ENCODE assay signal across 8 cellular contexts in the genomic region with DNA sequence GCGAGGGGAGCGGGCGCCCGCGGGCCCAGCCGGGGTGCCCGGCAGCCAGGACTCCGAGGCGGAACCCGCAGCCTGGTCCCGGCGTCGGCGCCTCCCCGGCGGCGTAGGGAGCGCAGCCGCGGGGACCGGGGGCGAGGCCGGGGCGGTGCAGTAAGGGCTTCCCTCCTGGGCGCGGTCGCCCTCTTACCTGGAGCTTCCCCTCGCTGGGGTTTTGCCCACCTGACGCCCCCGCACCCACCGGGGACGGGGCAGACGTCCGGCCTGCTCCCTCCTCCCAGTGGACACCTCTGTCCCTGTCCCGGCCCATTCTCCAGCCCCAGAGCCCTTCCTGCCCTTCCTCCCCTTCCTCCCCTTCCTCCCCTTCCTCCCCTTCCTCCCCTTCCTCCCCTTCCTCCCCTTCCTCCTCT. TPM values are rescaled to one million over a fixed set of nuclear protein-coding genes. Genes with fewer than 3 reads are reported as not detected.
DNase-seq lines count a peak whose midpoint lies in the region; ATAC-seq and TF ChIP-seq lines count a peak whose summit lies in the region.

No MANE protein-coding gene starts in this region.

- TF ChIP-seq CTCF in GM12864 (IDR thresholded peaks at IDR 0.05; ENCODE audit: low read depth, low read length, missing control alignments) (no peak), right atrium auricular region (IDR thresholded peaks at IDR 0.05) (no peak), smooth muscle cell (IDR thresholded peaks at IDR 0.05; ENCODE audit: borderline replicate concordance, insufficient read depth, poor library complexity, severe bottlenecking) (no peak)

- H3K9ac ChIP-seq in smooth muscle cell (ENCODE audit: low read depth), result peak overlapping the region; percentile 48

- DNase-seq in GM12864 (ENCODE audit: low read depth) (peak; percentile 13), right atrium auricular region (ENCODE audit: low spot score) (peak; percentile 60), smooth muscle cell (lab: John Stamatoyannopoulos, UW; ENCODE audit: unreplicated experiment) (peak; percentile 47), NCI-H146 (lab: John Stamatoyannopoulos, UW) (no peak), G401 (ENCODE audit: low spot score) (no peak)
- peak; percentile 83 for DNase-seq in activated effector memory CD4-positive, alpha-beta T cell treated with anti-CD3 and anti-CD28 coated beads, Interleukin-2, amount 50 U/mL, for 16 hours

- H3K9me3 ChIP-seq in KOPT-K1 (ENCODE audit: insufficient read depth, low read length, poor library complexity, severe bottlenecking) (no peaks in the 10 kb centered on the region), right atrium auricular region (no peaks in the 10 kb centered on the region), smooth muscle cell (replicated peaks; ENCODE audit: low read depth) (no peaks in the 10 kb centered on the region)

- H2AFZ ChIP-seq in smooth muscle cell (ENCODE audit: low read depth), result peak overlapping the region; percentile 79

- H3K4me1 ChIP-seq in right atrium auricular region, result peaks cover 0 to 46% of the 10 kb centered on the region in 2 donors
- peaks cover 48% of the 10 kb centered on the region for H3K4me1 ChIP-seq in smooth muscle cell (ENCODE audit: low read depth)

- H3K79me2 ChIP-seq in smooth muscle cell (ENCODE audit: low read depth), result peaks cover 28% of the 10 kb centered on the region

- H3K27ac ChIP-seq in KOPT-K1 (ENCODE audit: low read depth, low read length, poor library complexity, severe bottlenecking) (peak overlapping the region; percentile 89), right atrium auricular region (peak overlapping the region; percentile 92 to 95), smooth muscle cell (ENCODE audit: low read depth) (peak overlapping the region; percentile 96)

- H3K36me3 ChIP-seq in KOPT-K1 (ENCODE audit: insufficient read depth, low read length), result peaks cover 33% of the 10 kb centered on the region
- H3K36me3 ChIP-seq in right atrium auricular region, result peaks cover 1% of the 10 kb centered on the region
- H3K36me3 ChIP-seq in smooth muscle cell (ENCODE audit: low read depth), result no peaks in the 10 kb centered on the region

- H3K27me3 ChIP-seq in right atrium auricular region (no peaks in the 10 kb centered on the region), smooth muscle cell (ENCODE audit: low read depth) (no peaks in the 10 kb centered on the region)

- H4K20me1 ChIP-seq in smooth muscle cell (ENCODE audit: low read depth), result peaks cover 37% of the 10 kb centered on the region

- H3F3A ChIP-seq in smooth muscle cell (ENCODE audit: low read depth), result peaks cover 29% of the 10 kb centered on the region

- in situ Hi-C loops in G401 (cut with HindIII; ENCODE audit: low sequenced_read_pairs), result no loop called here

- WGBS in smooth muscle cell (ENCODE audit: low lambda C conversion rate), result 2% methylated on average over 23 of the region's 35 CpGs

- peak overlapping the region; percentile 66 for H3K4me3 ChIP-seq in GM12864 (ENCODE audit: low read depth, low read length)
- peak overlapping the region; percentile 63 to 88 for H3K4me3 ChIP-seq in right atrium auricular region
- H3K4me3 ChIP-seq in smooth muscle cell, result peak overlapping the region; percentile 84

- peak; percentile 20 for ATAC-seq in GM21619 (IDR thresholded peaks at IDR 0.05; ENCODE audit: unreplicated experiment)

- peak overlapping the region; percentile 94 for H3K4me2 ChIP-seq in smooth muscle cell

RNA-seq across cellular contexts. Expression of a gene that starts 0.4 kb away (rescaled TPM):
- total RNA-seq in right atrium auricular region (100 to 1,000 TPM in 1 of 2 donors, 10 to 100 TPM in 1; 64.4 to 145 TPM), smooth muscle cell (538 and 586 TPM in 2 replicates)
- 280 and 284 TPM in 2 replicates for polyA plus RNA-seq in smooth muscle cell
- total RNA-seq in G401 (2014; rRNA removed; shearing (Covaris generic)), result 279 and 457 TPM in 2 replicates

RNA-seq across cellular contexts. Expression of a gene that starts 30.5 kb away (rescaled TPM):
- total RNA-seq in right atrium auricular region (under 1 TPM in 1 of 2 donors, not detected in 1; 0.75 TPM), smooth muscle cell (not detected in 2 replicates)
- polyA plus RNA-seq in smooth muscle cell, result 0.43 TPM in 1 of 2 replicates, not detected in the other
- total RNA-seq in G401 (2014; rRNA removed; shearing (Covaris generic)), result 1.8 and 2.2 TPM in 2 replicates

RNA-seq across cellular contexts. Expression of a gene that starts 58.6 kb away (rescaled TPM):
- total RNA-seq in right atrium auricular region, result under 1 TPM in 1 of 2 donors, not detected in 1; 0.48 TPM
- 2.6 and 3.7 TPM in 2 replicates for total RNA-seq in smooth muscle cell
- polyA plus RNA-seq in smooth muscle cell, result 8.5 and 10.2 TPM in 2 replicates
- total RNA-seq in G401 (2014; rRNA removed; shearing (Covaris generic)), result 39.1 and 43.0 TPM in 2 replicates

Comparison
In these comparisons a context has a peak if more than half of its experiments do, and no peak if none do; other contexts are left out.
1. DNase-seq: peak in GM12864 (single experiment), activated effector memory CD4-positive, alpha-beta T cell treated with anti-CD3 and anti-CD28 coated beads, Interleukin-2, amount 50 U/mL, for 16 hours (single experiment), right atrium auricular region (single experiment) and smooth muscle cell (single experiment); none in NCI-H146 (single experiment) and G401 (single experiment).
2. Peak in every context shown above with its lines, with median percentiles within 50 percentile points of each other: H3K4me3 ChIP-seq and H3K27ac ChIP-seq.